In the genomic region with DNA sequence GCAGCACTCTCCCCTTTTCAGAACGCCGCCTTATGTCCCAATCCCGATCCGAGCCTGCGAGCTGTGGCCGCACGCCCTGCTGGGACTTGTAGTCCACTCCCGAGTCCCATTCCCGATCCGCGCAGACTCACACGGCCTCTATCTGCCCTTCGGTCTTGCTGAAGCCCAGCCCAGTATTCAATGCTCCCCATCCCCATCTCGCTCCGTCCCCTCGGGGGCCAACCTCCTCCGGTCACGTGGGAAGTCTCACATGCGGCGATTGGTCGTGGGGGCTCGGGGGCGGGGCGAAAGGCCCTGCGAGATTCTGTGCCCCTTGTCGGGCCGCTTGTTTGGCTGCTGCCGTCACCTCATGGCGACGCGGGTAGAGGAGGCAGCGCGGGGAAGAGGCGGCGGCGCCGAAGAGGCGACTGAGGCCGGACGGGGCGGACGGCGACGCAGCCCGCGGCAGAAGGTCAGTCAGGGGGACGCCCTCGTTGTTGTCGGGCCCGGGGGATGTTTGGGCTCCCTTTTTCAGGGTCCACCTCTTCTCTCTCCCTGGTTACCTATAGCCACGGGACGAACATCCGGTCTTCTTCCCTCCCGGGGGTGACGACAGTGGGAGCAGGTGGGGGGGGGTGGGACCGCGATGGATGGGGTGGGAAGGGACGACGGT, we compare ENCODE assay signal across 8 cellular contexts. TPM values are rescaled to one million over a fixed set of nuclear protein-coding genes. Genes with fewer than 3 reads are reported as not detected.
A peak's percentile ranks its signal among the peaks of the same experiment; 100 is the strongest.
DNase-seq lines count a peak whose midpoint lies in the region; ATAC-seq lines count a peak whose summit lies in the region.

Gene TXLNG (plus strand): TSS at position 328 of the 652 bp plus-strand sequence. CDS start 22 bp downstream, at position 350.

- peaks cover 2% of the 10 kb centered on the region for H3K36me3 ChIP-seq in effector memory CD4-positive, alpha-beta T cell (ENCODE audit: control insufficient read depth, insufficient read depth, low read length)

- peaks cover 8% of the 10 kb centered on the region for H3K4me1 ChIP-seq in effector memory CD4-positive, alpha-beta T cell (ENCODE audit: control insufficient read depth, insufficient read depth, low read length, poor library complexity, severe bottlenecking)

- peak within 1 kb of the TSS; percentile 85 for H3K27ac ChIP-seq in effector memory CD4-positive, alpha-beta T cell (ENCODE audit: insufficient read depth, low read length, poor library complexity, severe bottlenecking)

- ATAC-seq in GM21360 (IDR thresholded peaks at IDR 0.05; ENCODE audit: unreplicated experiment): peak; percentile 99

- peak; percentile 97 for DNase-seq in COLO668 (lab: John Stamatoyannopoulos, UW; ENCODE audit: unreplicated experiment)
- peak; percentile 98 for DNase-seq in HT1080 (ENCODE audit: low read depth)
- peak; percentile 100 for DNase-seq in NOMO-1 treated with DMSO at 0.1 percent for 48 hours (lab: John Stamatoyannopoulos, UW; ENCODE audit: unreplicated experiment)
- peak; percentile 91 to 98 for DNase-seq in activated CD8-positive, alpha-beta memory T cell treated with anti-CD3 and anti-CD28 coated beads for 4 hours (ENCODE audit: low read depth in 2 of 2)
- peak; percentile 88 to 99 (median 92) for DNase-seq in effector memory CD4-positive, alpha-beta T cell
- DNase-seq in lung microvascular endothelial cell (ENCODE audit: low read depth in 2 of 2): peak; percentile 99 to 100
- peak; percentile 84 to 96 (median 93) for DNase-seq in stimulated activated CD4-positive, alpha-beta T cell treated with anti-CD3 and anti-CD28 coated beads, TNF-alpha, amount 100 ng/mL, for 48 hours (ENCODE audit: low read depth in 3 of 3)

- no peaks in the 10 kb centered on the region for H3K9me3 ChIP-seq in effector memory CD4-positive, alpha-beta T cell (ENCODE audit: control insufficient read depth, low read length)

- no peaks in the 10 kb centered on the region for H3K27me3 ChIP-seq in effector memory CD4-positive, alpha-beta T cell (replicated peaks; ENCODE audit: control insufficient read depth, insufficient read depth, low read length, poor library complexity, severe bottlenecking)

- peak within 1 kb of the TSS; percentile 79 for H3K4me3 ChIP-seq in effector memory CD4-positive, alpha-beta T cell (ENCODE audit: insufficient read depth, low read depth, low read length, poor library complexity, severe bottlenecking)

RNA-seq across cellular contexts. Expression of gene TXLNG, which starts in this region (rescaled TPM):
- 14.1 and 15.7 TPM in 2 replicates for total RNA-seq in HT1080 (2014; rRNA removed; shearing (Covaris generic))
- 14.0 and 17.6 TPM in 2 replicates for polyA plus RNA-seq in HT1080 (2015; cell fraction: cytosol; rRNA removed)
- polyA plus RNA-seq in HT1080 (2015; cell fraction: nucleus; rRNA removed): 27.9 and 28.7 TPM in 2 replicates
- total RNA-seq in lung microvascular endothelial cell: 3.9 and 4.6 TPM in 2 replicates

Comparison
In these comparisons a context has a peak if more than half of its experiments do, and no peak if none do; other contexts are left out.
1. Peak in every context shown above with its lines: DNase-seq, ATAC-seq, H3K4me3 ChIP-seq and H3K27ac ChIP-seq.